8 cellular contexts compared by ENCODE assay signal in genomic region chr2:202870431-202871160, GRCh38. TPM values are rescaled to one million over a fixed set of nuclear protein-coding genes. Genes with fewer than 3 reads are reported as not detected.
DNase-seq lines count a peak whose midpoint lies in the region; ATAC-seq and TF ChIP-seq lines count a peak whose summit lies in the region.

No MANE protein-coding gene starts in this region.

- DNase-seq in NCI-H1417 (lab: John Stamatoyannopoulos, UW): peak; percentile 73 to 95 (median 89)
- peak; percentile 95 for DNase-seq in SW480 (ENCODE audit: low spot score)
- DNase-seq in amniotic epithelial cell (ENCODE audit: low read depth): peak; percentile 58
- peak; percentile 70 for DNase-seq in left ventricle myocardium superior
- peak; percentile 54 to 78 for DNase-seq in psoas muscle
- no peak for DNase-seq in epidermal melanocyte (ENCODE audit: insufficient read length, low spot score)

- no peaks in the 10 kb centered on the region for H3K36me3 ChIP-seq in psoas muscle (ENCODE audit: insufficient read depth in 1 of 2, low read depth in 1 of 2)

- intact Hi-C loops in left ventricle myocardium superior (cut with micrococcal nuclease): no loop called here
- intact Hi-C loops in psoas muscle (cut with DNase I): loop anchor here (5.0 to 10.0 kb wide), 2 partner anchors 37 to 286 kb away; no protein-coding TSS in a partner anchor

- H3K27me3 ChIP-seq in psoas muscle (ENCODE audit: insufficient read depth in 3 of 3, low read length in 2 of 3): no peaks in the 10 kb centered on the region

- peak overlapping the region; percentile 77 for H3K27ac ChIP-seq in psoas muscle

- H3K4me1 ChIP-seq in psoas muscle: peaks cover 5% of the 10 kb centered on the region

- peak; percentile 55 for ATAC-seq in HG02759 (IDR thresholded peaks at IDR 0.05; ENCODE audit: unreplicated experiment)
- ATAC-seq in left ventricle myocardium superior: peak; percentile 67
- ATAC-seq in psoas muscle: peak; percentile 74 to 77 (median 76)

- 3 to 7% (median 4%) methylated on average over 25 of the region's 25 CpGs for WGBS in psoas muscle, 3 donors

- peak overlapping the region; percentile 86 for H3K4me3 ChIP-seq in psoas muscle

- H3K9me3 ChIP-seq in psoas muscle: no peaks in the 10 kb centered on the region

- TF ChIP-seq CTCF in GM12872 (IDR thresholded peaks at IDR 0.05; ENCODE audit: insufficient read depth, low read depth, low read length) (peak; percentile 83), psoas muscle (IDR thresholded peaks at IDR 0.05) (peak; percentile 14)

RNA-seq across cellular contexts. Expression of gene ICA1L, which starts 1.0 kb away (rescaled TPM):
- 6.9 TPM for total RNA-seq in left ventricle myocardium superior
- 1 to 10 TPM; 5.0 to 5.5 (median 5.5) TPM for total RNA-seq in psoas muscle
- 1 to 10 TPM in 1 of 3 donors, under 1 TPM in 2; 0.65 to 2.2 (median 0.97) TPM for polyA plus RNA-seq in psoas muscle

RNA-seq across cellular contexts. Expression of gene WDR12, which starts 40.9 kb away (rescaled TPM):
- total RNA-seq in left ventricle myocardium superior: 64.4 TPM
- 10 to 100 TPM; 39.3 to 69.8 (median 51.3) TPM for total RNA-seq in psoas muscle
- polyA plus RNA-seq in psoas muscle: 10 to 100 TPM; 21.9 to 28.7 (median 23.1) TPM

RNA-seq across cellular contexts. Expression of gene CARF, which starts 41.5 kb away (rescaled TPM):
- total RNA-seq in left ventricle myocardium superior (5.3 TPM), psoas muscle (1 to 10 TPM; 4.5 to 7.7 (median 5.1) TPM)
- polyA plus RNA-seq in psoas muscle: 1 to 10 TPM in 1 of 3 donors, under 1 TPM in 2; 0.76 to 2.8 (median 0.81) TPM
